Comparison of ENCODE assay signal across 1 cellular context in genomic region chr17:4908301-4908700, GRCh38.
A peak's percentile ranks its signal among the peaks of the same experiment; 100 is the strongest.
TF ChIP-seq lines count a peak whose summit lies in the region.

No MANE protein-coding gene starts in this region.

TF ChIP-seq in HepG2, 621 proteins besides CTCF, POLR2A, EP300 and RAD21 (continued from another document and continues in another):
- TF ChIP-seq ZNF318 (CRISPR knock-in tag; IDR thresholded peaks at IDR 0.05) (no peak), JUND (CRISPR knock-in tag; IDR thresholded peaks at IDR 0.05) (0 out of 2 replicates have a peak, but pooled peaks have one; percentile 1), RBAK (CRISPR knock-in tag; IDR thresholded peaks at IDR 0.05) (no peak), ZNF367 (CRISPR knock-in tag; IDR thresholded peaks at IDR 0.05; ENCODE audit: borderline replicate concordance) (no peak), ZNF451 (CRISPR knock-in tag; IDR thresholded peaks at IDR 0.05) (no peak), ZNF616 (CRISPR knock-in tag; IDR thresholded peaks at IDR 0.05; ENCODE audit: low read depth) (no peak), HDAC6 (IDR thresholded peaks at IDR 0.05; ENCODE audit: low read depth, low read length) (no peak), ZBTB43 (CRISPR knock-in tag; conservative IDR thresholded peaks at IDR 0.05) (0 out of 2 replicates have a peak, but pooled peaks have one; percentile 38), ZNF550 (CRISPR knock-in tag; IDR thresholded peaks at IDR 0.05; ENCODE audit: borderline replicate concordance) (no peak), IRF9 (CRISPR knock-in tag; IDR thresholded peaks at IDR 0.05; ENCODE audit: borderline replicate concordance) (no peak), ZMAT3 (CRISPR knock-in tag; conservative IDR thresholded peaks at IDR 0.05) (no peak), RORA (CRISPR knock-in tag; IDR thresholded peaks at IDR 0.05) (no peak), ZNF343 (CRISPR knock-in tag; IDR thresholded peaks at IDR 0.05) (no peak), CENPT (CRISPR knock-in tag; IDR thresholded peaks at IDR 0.05; ENCODE audit: low read depth) (no peak), CEBPG (CRISPR knock-in tag; IDR thresholded peaks at IDR 0.05) (peak; percentile 38; the same call in 1 of the 2 replicates), SNAPC5 (CRISPR knock-in tag; IDR thresholded peaks at IDR 0.05; ENCODE audit: borderline replicate concordance) (no peak), ZNF264 (CRISPR knock-in tag; IDR thresholded peaks at IDR 0.05) (peak; percentile 69), ATF7 (IDR thresholded peaks at IDR 0.05) (no peak), ATF7 (CRISPR knock-in tag; IDR thresholded peaks at IDR 0.05) (no peak), ARNTL (CRISPR knock-in tag; IDR thresholded peaks at IDR 0.05) (no peak), ZFP36 (IDR thresholded peaks at IDR 0.05; ENCODE audit: borderline replicate concordance, low read depth, low read length, partially characterized antibody) (no peak), ZNF75D (CRISPR knock-in tag; IDR thresholded peaks at IDR 0.05; ENCODE audit: borderline replicate concordance) (no peak), ZNF441 (CRISPR knock-in tag; IDR thresholded peaks at IDR 0.05; ENCODE audit: borderline replicate concordance) (no peak), KLF6 (CRISPR knock-in tag; IDR thresholded peaks at IDR 0.05) (no peak), ZNF383 (CRISPR knock-in tag; IDR thresholded peaks at IDR 0.05; ENCODE audit: borderline replicate concordance) (no peak), NFRKB (IDR thresholded peaks at IDR 0.05) (no peak), AKAP8 (CRISPR knock-in tag; IDR thresholded peaks at IDR 0.05) (no peak), ZFX (CRISPR knock-in tag; IDR thresholded peaks at IDR 0.05; ENCODE audit: low read depth) (no peak; the same call in none of the 2 replicates), ELF3 (CRISPR knock-in tag; IDR thresholded peaks at IDR 0.05) (peak; percentile 84), MAFK (conservative IDR thresholded peaks at IDR 0.05 in 1 of 2, IDR thresholded peaks at IDR 0.05 in 1 of 2; ENCODE audit: low read length in 2 of 2) (no peak), THAP9 (CRISPR knock-in tag; IDR thresholded peaks at IDR 0.05; ENCODE audit: borderline replicate concordance) (no peak), ZNF460 (CRISPR knock-in tag; IDR thresholded peaks at IDR 0.05; ENCODE audit: borderline replicate concordance) (no peak), ZNF101 (CRISPR knock-in tag; IDR thresholded peaks at IDR 0.05; ENCODE audit: borderline replicate concordance, low read depth) (no peak), NAIF1 (CRISPR knock-in tag; IDR thresholded peaks at IDR 0.05; ENCODE audit: borderline replicate concordance) (peak; percentile 40; the same call in 1 of the 2 replicates), ZNF614 (CRISPR knock-in tag; IDR thresholded peaks at IDR 0.05; ENCODE audit: borderline replicate concordance) (peak; percentile 71; the same call in 1 of the 2 replicates), CHD4 (IDR thresholded peaks at IDR 0.05; ENCODE audit: borderline replicate concordance, low read length) (no peak), NCOA5 (CRISPR knock-in tag; IDR thresholded peaks at IDR 0.05) (no peak), ZNF790 (CRISPR knock-in tag; IDR thresholded peaks at IDR 0.05; ENCODE audit: borderline replicate concordance) (no peak), FOXO1 (CRISPR knock-in tag; IDR thresholded peaks at IDR 0.05) (no peak), KDM4B (CRISPR knock-in tag; IDR thresholded peaks at IDR 0.05) (0 out of 2 replicates have a peak, but pooled peaks have one; percentile 39), KLF15 (CRISPR knock-in tag; IDR thresholded peaks at IDR 0.05; ENCODE audit: borderline replicate concordance) (no peak), THAP11 (CRISPR knock-in tag; IDR thresholded peaks at IDR 0.05) (no peak), SMC3 (IDR thresholded peaks at IDR 0.05; ENCODE audit: low read length) (no peak)
- TF ChIP-seq, protein P1, sequence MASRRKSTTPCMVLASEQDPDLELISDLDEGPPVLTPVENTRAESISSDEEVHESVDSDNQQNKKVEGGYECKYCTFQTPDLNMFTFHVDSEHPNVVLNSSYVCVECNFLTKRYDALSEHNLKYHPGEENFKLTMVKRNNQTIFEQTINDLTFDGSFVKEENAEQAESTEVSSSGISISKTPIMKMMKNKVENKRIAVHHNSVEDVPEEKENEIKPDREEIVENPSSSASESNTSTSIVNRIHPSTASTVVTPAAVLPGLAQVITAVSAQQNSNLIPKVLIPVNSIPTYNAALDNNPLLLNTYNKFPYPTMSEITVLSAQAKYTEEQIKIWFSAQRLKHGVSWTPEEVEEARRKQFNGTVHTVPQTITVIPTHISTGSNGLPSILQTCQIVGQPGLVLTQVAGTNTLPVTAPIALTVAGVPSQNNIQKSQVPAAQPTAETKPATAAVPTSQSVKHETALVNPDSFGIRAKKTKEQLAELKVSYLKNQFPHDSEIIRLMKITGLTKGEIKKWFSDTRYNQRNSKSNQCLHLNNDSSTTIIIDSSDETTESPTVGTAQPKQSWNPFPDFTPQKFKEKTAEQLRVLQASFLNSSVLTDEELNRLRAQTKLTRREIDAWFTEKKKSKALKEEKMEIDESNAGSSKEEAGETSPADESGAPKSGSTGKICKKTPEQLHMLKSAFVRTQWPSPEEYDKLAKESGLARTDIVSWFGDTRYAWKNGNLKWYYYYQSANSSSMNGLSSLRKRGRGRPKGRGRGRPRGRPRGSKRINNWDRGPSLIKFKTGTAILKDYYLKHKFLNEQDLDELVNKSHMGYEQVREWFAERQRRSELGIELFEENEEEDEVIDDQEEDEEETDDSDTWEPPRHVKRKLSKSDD (CRISPR knock-in tag; IDR thresholded peaks at IDR 0.05; ENCODE audit: low read depth) = no peak
- TF ChIP-seq, protein P2, sequence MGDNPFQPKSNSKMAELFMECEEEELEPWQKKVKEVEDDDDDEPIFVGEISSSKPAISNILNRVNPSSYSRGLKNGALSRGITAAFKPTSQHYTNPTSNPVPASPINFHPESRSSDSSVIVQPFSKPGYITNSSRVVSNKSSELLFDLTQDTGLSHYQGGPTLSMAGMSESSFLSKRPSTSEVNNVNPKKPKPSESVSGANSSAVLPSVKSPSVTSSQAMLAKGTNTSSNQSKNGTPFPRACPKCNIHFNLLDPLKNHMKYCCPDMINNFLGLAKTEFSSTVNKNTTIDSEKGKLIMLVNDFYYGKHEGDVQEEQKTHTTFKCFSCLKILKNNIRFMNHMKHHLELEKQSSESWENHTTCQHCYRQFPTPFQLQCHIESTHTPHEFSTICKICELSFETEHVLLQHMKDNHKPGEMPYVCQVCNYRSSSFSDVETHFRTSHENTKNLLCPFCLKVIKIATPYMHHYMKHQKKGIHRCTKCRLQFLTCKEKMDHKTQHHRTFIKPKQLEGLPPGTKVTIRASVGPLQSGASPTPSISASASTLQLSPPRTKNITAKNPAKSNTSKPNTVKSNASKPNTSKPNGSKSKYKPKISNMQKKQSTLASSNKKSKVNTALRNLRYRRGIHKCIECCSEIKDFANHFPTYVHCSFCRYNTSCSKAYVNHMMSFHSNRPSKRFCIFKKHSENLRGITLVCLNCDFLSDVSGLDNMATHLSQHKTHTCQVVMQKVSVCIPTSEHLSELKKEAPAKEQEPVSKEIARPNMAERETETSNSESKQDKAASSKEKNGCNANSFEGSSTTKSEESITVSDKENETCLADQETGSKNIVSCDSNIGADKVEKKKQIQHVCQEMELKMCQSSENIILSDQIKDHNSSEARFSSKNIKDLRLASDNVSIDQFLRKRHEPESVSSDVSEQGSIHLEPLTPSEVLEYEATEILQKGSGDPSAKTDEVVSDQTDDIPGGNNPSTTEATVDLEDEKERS (CRISPR knock-in tag; IDR thresholded peaks at IDR 0.05) = no peak
- TF ChIP-seq, protein P3, sequence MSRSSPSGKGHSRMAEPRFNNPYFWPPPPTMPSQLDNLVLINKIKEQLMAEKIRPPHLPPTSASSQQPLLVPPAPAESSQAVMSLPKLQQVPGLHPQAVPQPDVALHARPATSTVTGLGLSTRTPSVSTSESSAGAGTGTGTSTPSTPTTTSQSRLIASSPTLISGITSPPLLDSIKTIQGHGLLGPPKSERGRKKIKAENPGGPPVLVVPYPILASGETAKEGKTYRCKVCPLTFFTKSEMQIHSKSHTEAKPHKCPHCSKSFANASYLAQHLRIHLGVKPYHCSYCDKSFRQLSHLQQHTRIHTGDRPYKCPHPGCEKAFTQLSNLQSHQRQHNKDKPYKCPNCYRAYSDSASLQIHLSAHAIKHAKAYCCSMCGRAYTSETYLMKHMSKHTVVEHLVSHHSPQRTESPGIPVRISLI (CRISPR knock-in tag; IDR thresholded peaks at IDR 0.05; ENCODE audit: borderline replicate concordance) = no peak
